ENCODE assay signal across 1 cellular context in the genomic region with DNA sequence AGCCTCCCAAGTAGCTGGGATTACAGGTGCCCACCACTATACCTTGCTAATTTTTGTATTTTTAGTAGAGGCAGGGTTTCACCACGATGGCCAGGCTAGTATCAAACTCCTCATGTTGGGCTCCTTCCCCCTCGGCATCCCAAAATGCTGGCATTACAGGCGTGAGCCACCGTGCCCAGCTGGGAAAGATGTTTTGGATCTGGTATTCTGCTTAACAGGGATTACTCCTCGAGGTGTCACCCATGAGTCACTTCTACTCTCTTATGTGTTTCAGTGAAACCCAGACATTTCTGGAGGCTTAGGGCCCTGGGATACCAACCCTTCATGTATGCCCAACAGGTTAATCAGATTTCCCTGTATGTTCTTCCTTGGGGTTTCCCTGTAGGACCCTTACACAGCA.
TF ChIP-seq lines count a peak whose summit lies in the region.

No MANE protein-coding gene starts in this region.

TF ChIP-seq in WTC11, 78 proteins besides CTCF, POLR2A, EP300 and RAD21 (continued from another document):
- TF ChIP-seq, protein P1, sequence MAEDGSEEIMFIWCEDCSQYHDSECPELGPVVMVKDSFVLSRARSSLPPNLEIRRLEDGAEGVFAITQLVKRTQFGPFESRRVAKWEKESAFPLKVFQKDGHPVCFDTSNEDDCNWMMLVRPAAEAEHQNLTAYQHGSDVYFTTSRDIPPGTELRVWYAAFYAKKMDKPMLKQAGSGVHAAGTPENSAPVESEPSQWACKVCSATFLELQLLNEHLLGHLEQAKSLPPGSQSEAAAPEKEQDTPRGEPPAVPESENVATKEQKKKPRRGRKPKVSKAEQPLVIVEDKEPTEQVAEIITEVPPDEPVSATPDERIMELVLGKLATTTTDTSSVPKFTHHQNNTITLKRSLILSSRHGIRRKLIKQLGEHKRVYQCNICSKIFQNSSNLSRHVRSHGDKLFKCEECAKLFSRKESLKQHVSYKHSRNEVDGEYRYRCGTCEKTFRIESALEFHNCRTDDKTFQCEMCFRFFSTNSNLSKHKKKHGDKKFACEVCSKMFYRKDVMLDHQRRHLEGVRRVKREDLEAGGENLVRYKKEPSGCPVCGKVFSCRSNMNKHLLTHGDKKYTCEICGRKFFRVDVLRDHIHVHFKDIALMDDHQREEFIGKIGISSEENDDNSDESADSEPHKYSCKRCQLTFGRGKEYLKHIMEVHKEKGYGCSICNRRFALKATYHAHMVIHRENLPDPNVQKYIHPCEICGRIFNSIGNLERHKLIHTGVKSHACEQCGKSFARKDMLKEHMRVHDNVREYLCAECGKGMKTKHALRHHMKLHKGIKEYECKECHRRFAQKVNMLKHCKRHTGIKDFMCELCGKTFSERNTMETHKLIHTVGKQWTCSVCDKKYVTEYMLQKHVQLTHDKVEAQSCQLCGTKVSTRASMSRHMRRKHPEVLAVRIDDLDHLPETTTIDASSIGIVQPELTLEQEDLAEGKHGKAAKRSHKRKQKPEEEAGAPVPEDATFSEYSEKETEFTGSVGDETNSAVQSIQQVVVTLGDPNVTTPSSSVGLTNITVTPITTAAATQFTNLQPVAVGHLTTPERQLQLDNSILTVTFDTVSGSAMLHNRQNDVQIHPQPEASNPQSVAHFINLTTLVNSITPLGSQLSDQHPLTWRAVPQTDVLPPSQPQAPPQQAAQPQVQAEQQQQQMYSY (CRISPR knock-in tag; IDR thresholded peaks at IDR 0.05), result no peak
- TF ChIP-seq, protein P2, sequence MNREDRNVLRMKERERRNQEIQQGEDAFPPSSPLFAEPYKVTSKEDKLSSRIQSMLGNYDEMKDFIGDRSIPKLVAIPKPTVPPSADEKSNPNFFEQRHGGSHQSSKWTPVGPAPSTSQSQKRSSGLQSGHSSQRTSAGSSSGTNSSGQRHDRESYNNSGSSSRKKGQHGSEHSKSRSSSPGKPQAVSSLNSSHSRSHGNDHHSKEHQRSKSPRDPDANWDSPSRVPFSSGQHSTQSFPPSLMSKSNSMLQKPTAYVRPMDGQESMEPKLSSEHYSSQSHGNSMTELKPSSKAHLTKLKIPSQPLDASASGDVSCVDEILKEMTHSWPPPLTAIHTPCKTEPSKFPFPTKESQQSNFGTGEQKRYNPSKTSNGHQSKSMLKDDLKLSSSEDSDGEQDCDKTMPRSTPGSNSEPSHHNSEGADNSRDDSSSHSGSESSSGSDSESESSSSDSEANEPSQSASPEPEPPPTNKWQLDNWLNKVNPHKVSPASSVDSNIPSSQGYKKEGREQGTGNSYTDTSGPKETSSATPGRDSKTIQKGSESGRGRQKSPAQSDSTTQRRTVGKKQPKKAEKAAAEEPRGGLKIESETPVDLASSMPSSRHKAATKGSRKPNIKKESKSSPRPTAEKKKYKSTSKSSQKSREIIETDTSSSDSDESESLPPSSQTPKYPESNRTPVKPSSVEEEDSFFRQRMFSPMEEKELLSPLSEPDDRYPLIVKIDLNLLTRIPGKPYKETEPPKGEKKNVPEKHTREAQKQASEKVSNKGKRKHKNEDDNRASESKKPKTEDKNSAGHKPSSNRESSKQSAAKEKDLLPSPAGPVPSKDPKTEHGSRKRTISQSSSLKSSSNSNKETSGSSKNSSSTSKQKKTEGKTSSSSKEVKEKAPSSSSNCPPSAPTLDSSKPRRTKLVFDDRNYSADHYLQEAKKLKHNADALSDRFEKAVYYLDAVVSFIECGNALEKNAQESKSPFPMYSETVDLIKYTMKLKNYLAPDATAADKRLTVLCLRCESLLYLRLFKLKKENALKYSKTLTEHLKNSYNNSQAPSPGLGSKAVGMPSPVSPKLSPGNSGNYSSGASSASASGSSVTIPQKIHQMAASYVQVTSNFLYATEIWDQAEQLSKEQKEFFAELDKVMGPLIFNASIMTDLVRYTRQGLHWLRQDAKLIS (CRISPR knock-in tag; IDR thresholded peaks at IDR 0.05; ENCODE audit: borderline replicate concordance), result no peak
- no peak for TF ChIP-seq MAX (CRISPR knock-in tag; IDR thresholded peaks at IDR 0.05)
- TF ChIP-seq, protein P3, sequence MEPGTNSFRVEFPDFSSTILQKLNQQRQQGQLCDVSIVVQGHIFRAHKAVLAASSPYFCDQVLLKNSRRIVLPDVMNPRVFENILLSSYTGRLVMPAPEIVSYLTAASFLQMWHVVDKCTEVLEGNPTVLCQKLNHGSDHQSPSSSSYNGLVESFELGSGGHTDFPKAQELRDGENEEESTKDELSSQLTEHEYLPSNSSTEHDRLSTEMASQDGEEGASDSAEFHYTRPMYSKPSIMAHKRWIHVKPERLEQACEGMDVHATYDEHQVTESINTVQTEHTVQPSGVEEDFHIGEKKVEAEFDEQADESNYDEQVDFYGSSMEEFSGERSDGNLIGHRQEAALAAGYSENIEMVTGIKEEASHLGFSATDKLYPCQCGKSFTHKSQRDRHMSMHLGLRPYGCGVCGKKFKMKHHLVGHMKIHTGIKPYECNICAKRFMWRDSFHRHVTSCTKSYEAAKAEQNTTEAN (CRISPR knock-in tag; IDR thresholded peaks at IDR 0.05), result no peak
- TF ChIP-seq, protein P4, sequence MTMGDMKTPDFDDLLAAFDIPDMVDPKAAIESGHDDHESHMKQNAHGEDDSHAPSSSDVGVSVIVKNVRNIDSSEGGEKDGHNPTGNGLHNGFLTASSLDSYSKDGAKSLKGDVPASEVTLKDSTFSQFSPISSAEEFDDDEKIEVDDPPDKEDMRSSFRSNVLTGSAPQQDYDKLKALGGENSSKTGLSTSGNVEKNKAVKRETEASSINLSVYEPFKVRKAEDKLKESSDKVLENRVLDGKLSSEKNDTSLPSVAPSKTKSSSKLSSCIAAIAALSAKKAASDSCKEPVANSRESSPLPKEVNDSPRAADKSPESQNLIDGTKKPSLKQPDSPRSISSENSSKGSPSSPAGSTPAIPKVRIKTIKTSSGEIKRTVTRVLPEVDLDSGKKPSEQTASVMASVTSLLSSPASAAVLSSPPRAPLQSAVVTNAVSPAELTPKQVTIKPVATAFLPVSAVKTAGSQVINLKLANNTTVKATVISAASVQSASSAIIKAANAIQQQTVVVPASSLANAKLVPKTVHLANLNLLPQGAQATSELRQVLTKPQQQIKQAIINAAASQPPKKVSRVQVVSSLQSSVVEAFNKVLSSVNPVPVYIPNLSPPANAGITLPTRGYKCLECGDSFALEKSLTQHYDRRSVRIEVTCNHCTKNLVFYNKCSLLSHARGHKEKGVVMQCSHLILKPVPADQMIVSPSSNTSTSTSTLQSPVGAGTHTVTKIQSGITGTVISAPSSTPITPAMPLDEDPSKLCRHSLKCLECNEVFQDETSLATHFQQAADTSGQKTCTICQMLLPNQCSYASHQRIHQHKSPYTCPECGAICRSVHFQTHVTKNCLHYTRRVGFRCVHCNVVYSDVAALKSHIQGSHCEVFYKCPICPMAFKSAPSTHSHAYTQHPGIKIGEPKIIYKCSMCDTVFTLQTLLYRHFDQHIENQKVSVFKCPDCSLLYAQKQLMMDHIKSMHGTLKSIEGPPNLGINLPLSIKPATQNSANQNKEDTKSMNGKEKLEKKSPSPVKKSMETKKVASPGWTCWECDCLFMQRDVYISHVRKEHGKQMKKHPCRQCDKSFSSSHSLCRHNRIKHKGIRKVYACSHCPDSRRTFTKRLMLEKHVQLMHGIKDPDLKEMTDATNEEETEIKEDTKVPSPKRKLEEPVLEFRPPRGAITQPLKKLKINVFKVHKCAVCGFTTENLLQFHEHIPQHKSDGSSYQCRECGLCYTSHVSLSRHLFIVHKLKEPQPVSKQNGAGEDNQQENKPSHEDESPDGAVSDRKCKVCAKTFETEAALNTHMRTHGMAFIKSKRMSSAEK (CRISPR knock-in tag; IDR thresholded peaks at IDR 0.05; ENCODE audit: borderline replicate concordance), result no peak
- no peak for TF ChIP-seq SMAD3 (CRISPR knock-in tag; IDR thresholded peaks at IDR 0.05; ENCODE audit: borderline replicate concordance)
- no peak for TF ChIP-seq HMGA2 (CRISPR knock-in tag; IDR thresholded peaks at IDR 0.05)
- no peak for TF ChIP-seq ZNF232 (CRISPR knock-in tag; IDR thresholded peaks at IDR 0.05)
